16 cellular contexts compared by ENCODE assay signal in genomic region chr19:4449022-4449825, GRCh38. TPM values are rescaled to one million over a fixed set of nuclear protein-coding genes. Genes with fewer than 3 reads are reported as not detected.
DNase-seq lines count a peak whose midpoint lies in the region; ATAC-seq, FAIRE-seq and TF ChIP-seq lines count a peak whose summit lies in the region.
"Had no signal": no experiment of that assay in that cellular context is flagged by ENCODE, and none has a peak within 500 bp of the region (broad histone marks: within the 10 kb centered on the region; RNA-seq: fewer than 3 reads in every experiment).

No MANE protein-coding gene starts in this region.

- DNase-seq in activated naive CD4-positive, alpha-beta T cell treated with anti-CD3 and anti-CD28 coated beads, Interleukin-2, amount 50 U/mL, for 72 hours (ENCODE audit: low spot score in 2 of 2), result no peak
- no peak for DNase-seq in activated naive CD4-positive, alpha-beta T cell (lab: John Stamatoyannopoulos, UW)
- DNase-seq in fibroblast of mammary gland (ENCODE audit: low read depth), result peak; percentile 43
- peak; percentile 53 for DNase-seq in mucosa of gallbladder (ENCODE audit: low spot score)
- DNase-seq in vagina (ENCODE audit: extremely low spot score in 2 of 2), result no peak
- DNase-seq in GM19239 (ENCODE audit: insufficient read length, low spot score), result no peak
- no peak for DNase-seq in GM12892 (ENCODE audit: insufficient read length)
- DNase-seq: brain microvascular endothelial cell; foreskin fibroblast; NCI-H1105; stimulated activated CD4-positive, alpha-beta T cell treated with anti-CD3 and anti-CD28 coated beads, Interleukin-15, amount 100 ng/mL, for 24 hours; T-helper 17 cell had no signal

- H3K36me3 Mint-ChIP-seq in activated naive CD4-positive, alpha-beta T cell treated with anti-CD3 and anti-CD28 coated beads, Interleukin-2, amount 50 U/mL, for 72 hours, result peaks cover 0 to 5% of the 10 kb centered on the region in 2 donors

- no peaks in the 10 kb centered on the region for H3K9me3 ChIP-seq in vagina

- H3K36me3 ChIP-seq in vagina, result peaks cover 0 to 70% of the 10 kb centered on the region in 2 donors

- no peak for ATAC-seq in activated naive CD4-positive, alpha-beta T cell treated with anti-CD3 and anti-CD28 coated beads, Interleukin-2, amount 50 U/mL, for 72 hours
- ATAC-seq in HG03565 (IDR thresholded peaks at IDR 0.05; ENCODE audit: unreplicated experiment), result no peak
- ATAC-seq: T-helper 17 cell had no signal

- FAIRE-seq in GM19239 (lab: Jason Lieb, UNC) (no peak), GM12892 (lab: Jason Lieb, UNC) (no peak)
- FAIRE-seq: A204.1 had no signal

- intact Hi-C loops in vagina (cut with DNase I), result no loop called here

- H3K4me3 ChIP-seq in fibroblast of mammary gland (ENCODE audit: control insufficient read depth, low read depth, low read length) (no peak overlapping the region), vagina (no peak overlapping the region)

- peak overlapping the region; percentile 60 for H3K27ac ChIP-seq in vagina
- H3K27ac ChIP-seq: brain microvascular endothelial cell had no signal

- H3K9me3 Mint-ChIP-seq in activated naive CD4-positive, alpha-beta T cell treated with anti-CD3 and anti-CD28 coated beads, Interleukin-2, amount 50 U/mL, for 72 hours, result no peaks in the 10 kb centered on the region
- H3K9me3 Mint-ChIP-seq: mesothelial cell of epicardium; stimulated activated naive CD8-positive, alpha-beta T cell treated with anti-CD3 and anti-CD28 coated beads, Interleukin-15, Interleukin-2, amounts not matched to agents 100 ng/mL and 50 ng/mL, for 24 hours had no signal

- no peaks in the 10 kb centered on the region for H3K27me3 ChIP-seq in vagina
- H3K27me3 ChIP-seq: brain microvascular endothelial cell had no signal

- peaks cover 16% of the 10 kb centered on the region for H3K4me1 ChIP-seq in vagina

- no peak for TF ChIP-seq CTCF in fibroblast of mammary gland (conservative IDR thresholded peaks at IDR 0.05; ENCODE audit: control insufficient read depth, insufficient read depth, low read depth, low read length)
- no peak for TF ChIP-seq CTCF in vagina (IDR thresholded peaks at IDR 0.05)

- peak overlapping the region; percentile 23 to 37 for H3K27ac Mint-ChIP-seq in activated naive CD4-positive, alpha-beta T cell treated with anti-CD3 and anti-CD28 coated beads, Interleukin-2, amount 50 U/mL, for 72 hours
- H3K27ac Mint-ChIP-seq: mesothelial cell of epicardium; stimulated activated naive CD8-positive, alpha-beta T cell treated with anti-CD3 and anti-CD28 coated beads, Interleukin-15, Interleukin-2, amounts not matched to agents 100 ng/mL and 50 ng/mL, for 24 hours; T-helper 17 cell had no signal

- TF ChIP-seq POLR2A in vagina (IDR thresholded peaks at IDR 0.05) (no peak), GM12892 (IDR thresholded peaks at IDR 0.05; ENCODE audit: low read depth, low read length) (no peak)

RNA-seq across cellular contexts. Expression of gene UBXN6, which starts 8.4 kb away (rescaled TPM):
- total RNA-seq in activated naive CD4-positive, alpha-beta T cell treated with anti-CD3 and anti-CD28 coated beads, Interleukin-2, amount 50 U/mL, for 72 hours, result 10 to 100 TPM; 31.1 to 42.4 TPM
- total RNA-seq in mucosa of gallbladder (134 TPM), vagina (147 TPM)
- polyA plus RNA-seq in GM12892 (2012; ENCODE audit: missing spikeins), result 16.7 TPM

RNA-seq across cellular contexts. Expression of gene HDGFL2, which starts 22.9 kb away (rescaled TPM):
- 10 to 100 TPM; 49.2 to 64.7 TPM for total RNA-seq in activated naive CD4-positive, alpha-beta T cell treated with anti-CD3 and anti-CD28 coated beads, Interleukin-2, amount 50 U/mL, for 72 hours
- total RNA-seq in mucosa of gallbladder (54.4 TPM), vagina (33.1 TPM)
- 15.9 TPM for polyA plus RNA-seq in GM12892 (2012; ENCODE audit: missing spikeins)

RNA-seq across cellular contexts. Expression of gene CHAF1A, which starts 46.8 kb away (rescaled TPM):
- 10 to 100 TPM; 67.1 to 93.6 TPM for total RNA-seq in activated naive CD4-positive, alpha-beta T cell treated with anti-CD3 and anti-CD28 coated beads, Interleukin-2, amount 50 U/mL, for 72 hours
- total RNA-seq in mucosa of gallbladder (8.3 TPM), vagina (21.4 TPM)
- polyA plus RNA-seq in GM12892 (2012; ENCODE audit: missing spikeins), result 26.9 TPM

RNA-seq across cellular contexts. Expression of gene SH3GL1, which starts 48.9 kb away (rescaled TPM):
- total RNA-seq in activated naive CD4-positive, alpha-beta T cell treated with anti-CD3 and anti-CD28 coated beads, Interleukin-2, amount 50 U/mL, for 72 hours, result 10 to 100 TPM; 40.9 to 53.4 TPM
- total RNA-seq in mucosa of gallbladder, result 56.9 TPM
- 65.6 TPM for total RNA-seq in vagina
- 20.0 TPM for polyA plus RNA-seq in GM12892 (2012; ENCODE audit: missing spikeins)

Comparison
In these comparisons a context has a peak if more than half of its experiments do, and no peak if none do; other contexts are left out.
1. DNase-seq: peak in fibroblast of mammary gland (single experiment) and mucosa of gallbladder (single experiment); none in activated naive CD4-positive, alpha-beta T cell treated with anti-CD3 and anti-CD28 coated beads, Interleukin-2, amount 50 U/mL, for 72 hours (0 of 2), activated naive CD4-positive, alpha-beta T cell (0 of 4), vagina (0 of 2), GM19239 (single experiment) and GM12892 (single experiment).